In genomic region chr10:34272316-34272715, GRCh38 we compare ENCODE assay signal across 11 cellular contexts.
"Had no signal": no experiment of that assay in that cellular context is flagged by ENCODE, and none has a peak within 500 bp of the region (broad histone marks: within the 10 kb centered on the region; RNA-seq: fewer than 3 reads in every experiment).

No MANE protein-coding gene starts in this region.

- H3K9ac ChIP-seq: GM23248 had no signal

- H3K9me3 Mint-ChIP-seq: GM23338, H9, HFFc6 had no signal

- H3K9me3 ChIP-seq: HAP-1 had no signal

- FAIRE-seq: H1, H54 had no signal

- H3K27ac Mint-ChIP-seq: GM23338, H9, HFFc6 had no signal

- DNase-seq: GM23248, GOT3, H7, H9, HCEC 1CT, HFFc6 had no signal

- H3K4me2 ChIP-seq: GM23338 had no signal

- ATAC-seq: GM23338, HCT116 had no signal

- H3K4me3 Mint-ChIP-seq: GM23338, H9, HFFc6 had no signal

- H2AFZ ChIP-seq: GM23248, GM23338 had no signal

- H3K27ac ChIP-seq: GM23248 had no signal

- H3K4me3 ChIP-seq: GM23248, GM23338, HAP-1 had no signal

- H3K36me3 ChIP-seq: HAP-1 had no signal

- H3K4me1 Mint-ChIP-seq: GM23338, H9 had no signal

- H3K4me1 ChIP-seq: HAP-1 had no signal
